Comparison of ENCODE assay signal across 8 cellular contexts in genomic region chr1:154962795-154963330, GRCh38. TPM values are rescaled to one million over a fixed set of nuclear protein-coding genes. Genes with fewer than 3 reads are reported as not detected.
DNase-seq lines count a peak whose midpoint lies in the region; ATAC-seq and TF ChIP-seq lines count a peak whose summit lies in the region.

No MANE protein-coding gene starts in this region.

- H3K36me3 ChIP-seq in heart left ventricle, result peaks cover 4 to 73% (median 63%) of the 10 kb centered on the region in 9 donors
- peaks cover 48 to 72% of the 10 kb centered on the region in 2 donors for H3K36me3 ChIP-seq in ascending aorta
- H3K36me3 ChIP-seq in mesendoderm (ENCODE audit: control insufficient read depth, insufficient read depth, low read length), result peaks cover 26% of the 10 kb centered on the region
- no peaks in the 10 kb centered on the region for H3K36me3 ChIP-seq in uterus

- H2BK15ac ChIP-seq in mesendoderm (replicated peaks; ENCODE audit: low read depth), result no peak overlapping the region

- no peak overlapping the region for H2BK120ac ChIP-seq in mesendoderm (ENCODE audit: low read depth, low read length)

- no peak overlapping the region for H4K5ac ChIP-seq in mesendoderm (ENCODE audit: low read length)

- H3K4ac ChIP-seq in mesendoderm (ENCODE audit: low read depth, low read length), result no peak overlapping the region

- intact Hi-C loops in heart left ventricle (cut with DNase I), result loop anchor here in 9 of 10 donors (5.0 to 10.0 kb wide), 7 partner anchors 34 to 122 kb away; partner anchors contain the start of genes EFNA4 (in 3 of the 9), ADAM15 (in 1 of the 9) and ZBTB7B (in 1 of the 9)
- intact Hi-C loops in left ventricle myocardium superior (cut with micrococcal nuclease), result no loop called here
- intact Hi-C loops in ascending aorta (cut with DNase I), result loop anchor here (1.0 kb wide), 1 partner anchor 7 kb away; the partner anchor contains the start of gene SHC1
- intact Hi-C loops in uterus (cut with DNase I; ENCODE audit: low total_unique reads), result loop anchor here (5.0 kb wide), 1 partner anchor 49 kb away; no protein-coding TSS in a partner anchor

- no peak overlapping the region for H3K18ac ChIP-seq in mesendoderm (ENCODE audit: low read length)

- H3K79me1 ChIP-seq in mesendoderm (ENCODE audit: low read length), result peaks cover 16% of the 10 kb centered on the region

- no peak overlapping the region for H2AK5ac ChIP-seq in mesendoderm (ENCODE audit: low read length)

- no peak for ATAC-seq in heart left ventricle
- no peak for ATAC-seq in left ventricle myocardium superior
- ATAC-seq in HG03108 (IDR thresholded peaks at IDR 0.05; ENCODE audit: unreplicated experiment), result no peak
- no peak for ATAC-seq in HG02840 (IDR thresholded peaks at IDR 0.05; ENCODE audit: low FRiP score, unreplicated experiment)

- DNase-seq in heart left ventricle (peak in 2 of 5 donors; percentile 19 to 37), left ventricle myocardium superior (no peak), ascending aorta (ENCODE audit: low spot score in 2 of 2) (no peak), mesendoderm (no peak), uterus (no peak), GM19240 (ENCODE audit: insufficient read length, low spot score) (no peak)

- TF ChIP-seq CTCF in heart left ventricle (IDR thresholded peaks at IDR 0.05) (no peak), ascending aorta (IDR thresholded peaks at IDR 0.05) (no peak), uterus (IDR thresholded peaks at IDR 0.05) (no peak)

- no peaks in the 10 kb centered on the region for H3K27me3 ChIP-seq in heart left ventricle
- H3K27me3 ChIP-seq in ascending aorta, result no peaks in the 10 kb centered on the region
- no peaks in the 10 kb centered on the region for H3K27me3 ChIP-seq in mesendoderm (ENCODE audit: insufficient read depth, low read length, poor library complexity)
- no peaks in the 10 kb centered on the region for H3K27me3 ChIP-seq in uterus

- no peak overlapping the region for H4K8ac ChIP-seq in mesendoderm (ENCODE audit: low read depth, low read length)

- H2BK5ac ChIP-seq in mesendoderm (ENCODE audit: low read length), result no peak overlapping the region

- TF ChIP-seq POLR2A in heart left ventricle (IDR thresholded peaks at IDR 0.05) (no peak), uterus (IDR thresholded peaks at IDR 0.05) (no peak)

- no peak overlapping the region for H3K23ac ChIP-seq in mesendoderm (ENCODE audit: low read length)

- WGBS in heart left ventricle, 4 donors, result 58 to 73% (median 65%) methylated on average over 6 of the region's 6 CpGs
- WGBS in mesendoderm (ENCODE audit: extremely low coverage, insufficient coverage, low lambda C conversion rate), result no CpG with 5 or more reads among the region's 6 CpGs

- peaks cover 0 to 45% (median 27%) of the 10 kb centered on the region in 12 donors for H3K4me1 ChIP-seq in heart left ventricle
- H3K4me1 ChIP-seq in ascending aorta, result peaks cover 3 to 19% of the 10 kb centered on the region in 2 donors
- H3K4me1 ChIP-seq in mesendoderm (ENCODE audit: control insufficient read depth, low read depth, low read length), result peaks cover 4% of the 10 kb centered on the region
- peaks cover 0 to 4% of the 10 kb centered on the region in 2 donors for H3K4me1 ChIP-seq in uterus

- no peak overlapping the region for H3K9ac ChIP-seq in mesendoderm (ENCODE audit: low read length)

- H3K79me2 ChIP-seq in mesendoderm (ENCODE audit: control insufficient read depth, insufficient read depth, low read length), result peaks cover 14% of the 10 kb centered on the region

- no peak overlapping the region for H3K4me2 ChIP-seq in mesendoderm (ENCODE audit: low read length)

- H3K56ac ChIP-seq in mesendoderm (ENCODE audit: low read length), result peak overlapping the region; percentile 64

- H3K27ac ChIP-seq in heart left ventricle, result peak overlapping the region in 11 of 12 donors; percentile 97 to 100 (median 99)
- H3K27ac ChIP-seq in ascending aorta, result peak overlapping the region; percentile 95 to 97
- H3K27ac ChIP-seq in mesendoderm (ENCODE audit: low read depth, low read length), result no peak overlapping the region
- peak overlapping the region; percentile 98 for H3K27ac ChIP-seq in uterus

- H3K9me3 ChIP-seq in heart left ventricle, result no peaks in the 10 kb centered on the region
- no peaks in the 10 kb centered on the region for H3K9me3 ChIP-seq in ascending aorta
- H3K9me3 ChIP-seq in uterus, result no peaks in the 10 kb centered on the region

- H3K4me3 ChIP-seq in heart left ventricle (peak overlapping the region in 10 of 12 donors; percentile 80 to 99 (median 89)), ascending aorta (peak overlapping the region; percentile 97), mesendoderm (ENCODE audit: low read length) (no peak overlapping the region), uterus (peak overlapping the region; percentile 62 to 91)

RNA-seq across cellular contexts. Expression of gene PYGO2, which starts 1.3 kb away (rescaled TPM):
- total RNA-seq in heart left ventricle, result 10 to 100 TPM; 10.7 to 19.2 (median 16.3) TPM
- 10 to 100 TPM in 1 of 2 donors, 1 to 10 TPM in 1; 9.7 to 18.0 TPM for polyA plus RNA-seq in heart left ventricle
- 14.7 TPM for total RNA-seq in left ventricle myocardium superior
- 48.7 TPM for total RNA-seq in ascending aorta
- polyA plus RNA-seq in mesendoderm (2013, experiment 1 of 2), result 20.1 TPM
- polyA plus RNA-seq in mesendoderm (2013, experiment 2 of 2), result 18.8 TPM
- total RNA-seq in uterus, result 10 to 100 TPM in 3 of 4 donors, 1 to 10 TPM in 1; 10.0 to 36.4 (median 15.9) TPM

RNA-seq across cellular contexts. Expression of gene PBXIP1, which starts 7.0 kb away (rescaled TPM):
- 10 to 100 TPM; 38.2 to 70.4 (median 51.7) TPM for total RNA-seq in heart left ventricle
- polyA plus RNA-seq in heart left ventricle, result 10 to 100 TPM; 36.9 to 38.2 TPM
- 60.4 TPM for total RNA-seq in left ventricle myocardium superior
- 70.0 TPM for total RNA-seq in ascending aorta
- 6.7 TPM for polyA plus RNA-seq in mesendoderm (2013, experiment 1 of 2)
- polyA plus RNA-seq in mesendoderm (2013, experiment 2 of 2), result 6.1 TPM
- 100 to 1,000 TPM in 1 of 4 donors, 10 to 100 TPM in 3; 34.4 to 151 (median 88.6) TPM for total RNA-seq in uterus

RNA-seq across cellular contexts. Expression of gene SHC1, which starts 7.7 kb away (rescaled TPM):
- total RNA-seq in heart left ventricle (100 to 1,000 TPM in 1 of 9 donors, 10 to 100 TPM in 8; 38.8 to 115 (median 62.4) TPM), left ventricle myocardium superior (62.1 TPM), ascending aorta (211 TPM), uterus (100 to 1,000 TPM in 2 of 4 donors, 10 to 100 TPM in 2; 93.5 to 149 (median 101) TPM)
- 10 to 100 TPM; 23.6 to 93.7 TPM for polyA plus RNA-seq in heart left ventricle
- 191 TPM for polyA plus RNA-seq in mesendoderm (2013, experiment 1 of 2)
- polyA plus RNA-seq in mesendoderm (2013, experiment 2 of 2), result 190 TPM

RNA-seq across cellular contexts. Expression of gene CKS1B, which starts 11.6 kb away (rescaled TPM):
- total RNA-seq in heart left ventricle (10 to 100 TPM; 11.0 to 30.0 (median 16.7) TPM), left ventricle myocardium superior (16.7 TPM), ascending aorta (40.4 TPM), uterus (10 to 100 TPM; 14.1 to 52.7 (median 22.8) TPM)
- polyA plus RNA-seq in heart left ventricle, result 10 to 100 TPM in 1 of 2 donors, 1 to 10 TPM in 1; 6.8 to 48.9 TPM
- polyA plus RNA-seq in mesendoderm (2013, experiment 1 of 2), result 618 TPM
- 617 TPM for polyA plus RNA-seq in mesendoderm (2013, experiment 2 of 2)

RNA-seq across cellular contexts. Expression of gene FLAD1, which starts 20.3 kb away (rescaled TPM):
- total RNA-seq in heart left ventricle (10 to 100 TPM; 19.4 to 35.0 (median 27.4) TPM), left ventricle myocardium superior (31.4 TPM), ascending aorta (31.2 TPM), uterus (10 to 100 TPM; 12.6 to 33.8 (median 20.7) TPM)
- 10 to 100 TPM; 22.3 to 50.7 TPM for polyA plus RNA-seq in heart left ventricle
- polyA plus RNA-seq in mesendoderm (2013, experiment 1 of 2), result 74.3 TPM
- 74.9 TPM for polyA plus RNA-seq in mesendoderm (2013, experiment 2 of 2)
